ENCODE assay signal across 38 cellular contexts in the genomic region with DNA sequence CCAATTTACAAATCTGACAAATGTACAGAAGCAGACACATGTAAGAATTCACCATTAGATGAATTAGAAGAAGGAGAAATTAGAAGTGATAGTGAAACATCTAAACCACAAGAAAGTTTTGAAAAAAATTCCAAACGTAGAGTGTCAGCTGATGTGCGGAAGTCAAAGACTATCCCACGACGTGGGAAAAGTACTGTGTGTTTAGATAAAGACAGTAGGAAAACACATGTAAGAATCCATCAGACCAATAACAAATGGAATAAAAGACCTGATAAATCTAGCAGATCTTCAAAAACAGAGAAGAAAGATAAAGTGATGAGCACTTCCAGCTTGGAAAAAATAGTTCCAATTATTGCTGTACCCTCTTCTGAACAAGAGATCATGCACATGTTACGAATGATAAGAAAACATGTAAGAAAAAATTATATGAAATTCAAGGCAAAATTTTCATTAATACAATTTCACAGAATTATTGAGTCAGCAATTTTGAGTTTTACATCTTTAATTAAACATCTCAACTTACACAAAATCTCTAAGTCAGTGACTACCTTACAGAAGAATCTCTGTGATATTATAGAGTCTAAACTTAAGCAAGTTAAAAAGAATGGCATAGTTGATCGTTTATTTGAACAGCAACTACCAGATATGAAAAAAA. TPM values are rescaled to one million over a fixed set of nuclear protein-coding genes. Genes with fewer than 3 reads are reported as not detected.
"Had no signal": no experiment of that assay in that cellular context is flagged by ENCODE, and none has a peak within 500 bp of the region (broad histone marks: within the 10 kb centered on the region; RNA-seq: fewer than 3 reads in every experiment).

No MANE protein-coding gene starts in this region.

- H3K27ac ChIP-seq: ascending aorta, cardiac muscle cell, VCaP had no signal

- H3K27me3 Mint-ChIP-seq: activated B cell treated with CpG ODN at 0.5 μM for 24 hours; activated CD4-positive, alpha-beta memory T cell treated with anti-CD3 and anti-CD28 coated beads, Interleukin-2, amount 10 ng/mL, durations not matched to agents 7 days and 5 days; activated CD4-positive, alpha-beta T cell treated with anti-CD3 and anti-CD28 coated beads for 36 hours; activated CD4-positive, alpha-beta T cell treated with anti-CD3 and anti-CD28 coated beads, Interleukin-2, amount 10 ng/mL, durations not matched to agents 7 days and 5 days; activated CD8-positive, alpha-beta memory T cell treated with anti-CD3 and anti-CD28 coated beads, Interleukin-2, amount 10 ng/mL, durations not matched to agents 7 days and 5 days; activated naive CD4-positive, alpha-beta T cell treated with anti-CD3 and anti-CD28 coated beads, Interleukin-2, amount 10 ng/mL, durations not matched to agents 7 days and 5 days; activated naive CD4-positive, alpha-beta T cell treated with anti-CD3 and anti-CD28 coated beads, Interleukin-2, amount 50 U/mL, for 24 hours; activated naive CD8-positive, alpha-beta T cell; activated naive CD8-positive, alpha-beta T cell treated with anti-CD3 and anti-CD28 coated beads, Interleukin-2, amount 10 ng/mL, durations not matched to agents 7 days and 5 days; activated naive CD8-positive, alpha-beta T cell treated with anti-CD3 and anti-CD28 coated beads, Interleukin-2, amount 50 U/mL, for 24 hours; activated T-cell treated with anti-CD3 and anti-CD28 coated beads, Interleukin-2, amount 50 U/mL, for 24 hours; brain; central memory CD8-positive, alpha-beta T cell had no signal

- H3K4me3 Mint-ChIP-seq: activated B cell treated with CpG ODN at 0.5 μM for 24 hours; activated CD4-positive, alpha-beta memory T cell treated with anti-CD3 and anti-CD28 coated beads, Interleukin-2, amount 10 ng/mL, durations not matched to agents 7 days and 5 days; activated CD4-positive, alpha-beta T cell treated with anti-CD3 and anti-CD28 coated beads for 36 hours; activated CD4-positive, alpha-beta T cell treated with anti-CD3 and anti-CD28 coated beads, Interleukin-2, amount 10 ng/mL, durations not matched to agents 7 days and 5 days; activated CD8-positive, alpha-beta memory T cell treated with anti-CD3 and anti-CD28 coated beads, Interleukin-2, amount 10 ng/mL, durations not matched to agents 7 days and 5 days; activated CD8-positive, alpha-beta T cell treated with anti-CD3 and anti-CD28 coated beads, Interleukin-2, amount 10 ng/mL, durations not matched to agents 7 days and 5 days; activated naive CD4-positive, alpha-beta T cell treated with anti-CD3 and anti-CD28 coated beads, Interleukin-2, amount 10 ng/mL, durations not matched to agents 7 days and 5 days; activated naive CD4-positive, alpha-beta T cell treated with anti-CD3 and anti-CD28 coated beads, Interleukin-2, amount 50 U/mL, for 24 hours; activated naive CD8-positive, alpha-beta T cell; activated naive CD8-positive, alpha-beta T cell treated with anti-CD3 and anti-CD28 coated beads, Interleukin-2, amount 10 ng/mL, durations not matched to agents 7 days and 5 days; activated naive CD8-positive, alpha-beta T cell treated with anti-CD3 and anti-CD28 coated beads, Interleukin-2, amount 50 U/mL, for 24 hours; activated T-cell treated with anti-CD3 and anti-CD28 coated beads, Interleukin-2, amount 50 U/mL, for 24 hours; brain; central memory CD8-positive, alpha-beta T cell; T-helper 2 cell treated with Interferon-gamma antibody and Interleukin-4, amounts not matched to agents 5 μg/mL and 100 μg/mL, for 36 hours had no signal

- H3K9me3 Mint-ChIP-seq: activated B cell treated with CpG ODN at 0.5 μM for 24 hours; activated naive CD8-positive, alpha-beta T cell treated with anti-CD3 and anti-CD28 coated beads, Interleukin-2, amount 10 ng/mL, durations not matched to agents 7 days and 5 days; central memory CD8-positive, alpha-beta T cell had no signal

- H3K27ac Mint-ChIP-seq: activated B cell treated with CpG ODN at 0.5 μM for 24 hours; activated CD4-positive, alpha-beta memory T cell treated with anti-CD3 and anti-CD28 coated beads, Interleukin-2, amount 10 ng/mL, durations not matched to agents 7 days and 5 days; activated CD4-positive, alpha-beta T cell treated with anti-CD3 and anti-CD28 coated beads for 36 hours; activated CD4-positive, alpha-beta T cell treated with anti-CD3 and anti-CD28 coated beads, Interleukin-2, amount 10 ng/mL, durations not matched to agents 7 days and 5 days; activated CD8-positive, alpha-beta memory T cell treated with anti-CD3 and anti-CD28 coated beads, Interleukin-2, amount 10 ng/mL, durations not matched to agents 7 days and 5 days; activated CD8-positive, alpha-beta T cell treated with anti-CD3 and anti-CD28 coated beads, Interleukin-2, amount 10 ng/mL, durations not matched to agents 7 days and 5 days; activated naive CD4-positive, alpha-beta T cell treated with anti-CD3 and anti-CD28 coated beads, Interleukin-2, amount 10 ng/mL, durations not matched to agents 7 days and 5 days; activated naive CD4-positive, alpha-beta T cell treated with anti-CD3 and anti-CD28 coated beads, Interleukin-2, amount 50 U/mL, for 24 hours; activated naive CD8-positive, alpha-beta T cell; activated naive CD8-positive, alpha-beta T cell treated with anti-CD3 and anti-CD28 coated beads, Interleukin-2, amount 10 ng/mL, durations not matched to agents 7 days and 5 days; activated naive CD8-positive, alpha-beta T cell treated with anti-CD3 and anti-CD28 coated beads, Interleukin-2, amount 50 U/mL, for 24 hours; activated T-cell treated with anti-CD3 and anti-CD28 coated beads, Interleukin-2, amount 50 U/mL, for 24 hours; activated T-helper 2 cell treated with anti-CD3 and anti-CD28 coated beads, Interferon-gamma antibody, Interleukin-2, Interleukin-4, amounts not matched to agents 10 μg/mL and 5 μg/mL and 100 μg/mL, durations not matched to agents 14 hours and 24 hours and 36 hours; brain; T-helper 2 cell treated with Interferon-gamma antibody and Interleukin-4, amounts not matched to agents 5 μg/mL and 100 μg/mL, for 36 hours had no signal

- FAIRE-seq: bronchial epithelial cell, TTC549 had no signal

- ATAC-seq: activated CD4-positive, alpha-beta T cell treated with anti-CD3 and anti-CD28 coated beads for 36 hours; activated CD8-positive, alpha-beta memory T cell treated with anti-CD3 and anti-CD28 coated beads, Interleukin-2, amount 10 ng/mL, durations not matched to agents 7 days and 5 days; activated CD8-positive, alpha-beta T cell treated with anti-CD3 and anti-CD28 coated beads, Interleukin-2, amount 10 ng/mL, durations not matched to agents 7 days and 5 days; activated naive CD8-positive, alpha-beta T cell treated with anti-CD3 and anti-CD28 coated beads, Interleukin-2, amount 50 U/mL, for 24 hours had no signal

- H3K4me1 ChIP-seq: ascending aorta had no signal

- H3K27me3 ChIP-seq: ascending aorta, cardiac muscle cell had no signal

- H3K4me1 Mint-ChIP-seq: brain had no signal

- DNase-seq: activated B cell treated with CpG ODN at 0.5 μM for 24 hours; activated CD4-positive, alpha-beta memory T cell treated with anti-CD3 and anti-CD28 coated beads, Interleukin-2, amount 10 ng/mL, durations not matched to agents 7 days and 5 days; activated CD4-positive, alpha-beta T cell treated with anti-CD3 and anti-CD28 coated beads for 1 hour; activated CD4-positive, alpha-beta T cell treated with anti-CD3 and anti-CD28 coated beads for 36 hours; activated CD4-positive, alpha-beta T cell treated with anti-CD3 and anti-CD28 coated beads for 48 hours; activated CD4-positive, alpha-beta T cell treated with anti-CD3 and anti-CD28 coated beads, Interleukin-2, amount 10 ng/mL, durations not matched to agents 7 days and 5 days; activated CD4-positive, alpha-beta T cell treated with anti-CD3 and anti-CD28 coated beads, Interleukin-2, amount 50 U/mL, for 48 hours; activated CD8-positive, alpha-beta memory T cell treated with anti-CD3 and anti-CD28 coated beads for 24 hours; activated CD8-positive, alpha-beta memory T cell treated with anti-CD3 and anti-CD28 coated beads, Interleukin-2, amount 10 ng/mL, durations not matched to agents 7 days and 5 days; activated CD8-positive, alpha-beta memory T cell treated with anti-CD3 and anti-CD28 coated beads, Interleukin-2, amount 50 U/mL, for 48 hours; activated CD8-positive, alpha-beta T cell treated with anti-CD3 and anti-CD28 coated beads, Interleukin-2, amount 10 ng/mL, durations not matched to agents 7 days and 5 days; activated effector memory CD4-positive, alpha-beta T cell treated with Interleukin-2 at 50 U/mL for 16 hours; activated gamma-delta T cell; activated naive CD4-positive, alpha-beta T cell treated with anti-CD3 and anti-CD28 coated beads, Interleukin-2, amount 10 ng/mL, durations not matched to agents 7 days and 5 days; activated naive CD4-positive, alpha-beta T cell treated with Interleukin-2 at 50 U/mL for 16 hours; activated naive CD8-positive, alpha-beta T cell treated with anti-CD3 and anti-CD28 coated beads, Interleukin-2, amount 10 ng/mL, durations not matched to agents 7 days and 5 days; activated naive CD8-positive, alpha-beta T cell treated with anti-CD3 and anti-CD28 coated beads, Interleukin-2, amount 50 U/mL, for 24 hours; activated T-cell treated with anti-CD3 and anti-CD28 coated beads, Interleukin-2, amount 50 U/mL, for 24 hours; activated T-cell treated with anti-CD3 and anti-CD28 coated beads, Interleukin-2, amount 50 U/mL, for 48 hours; amygdala; anterior cingulate cortex; caudate nucleus; cerebellar nuclear complex; T-helper 2 cell; T-helper 9 cell had no signal

- H3K4me3 ChIP-seq: ascending aorta, cardiac muscle cell had no signal

RNA-seq across cellular contexts. Expression of a gene that starts 28.1 kb away (rescaled TPM):
- total RNA-seq: activated B cell treated with CpG ODN at 0.5 μM for 24 hours; activated CD4-positive, alpha-beta T cell treated with anti-CD3 and anti-CD28 coated beads for 36 hours; activated CD4-positive, alpha-beta T cell treated with anti-CD3 and anti-CD28 coated beads, Interleukin-2, amount 10 ng/mL, durations not matched to agents 7 days and 5 days; activated CD8-positive, alpha-beta T cell treated with anti-CD3 and anti-CD28 coated beads, Interleukin-2, amount 10 ng/mL, durations not matched to agents 7 days and 5 days; activated naive CD8-positive, alpha-beta T cell treated with anti-CD3 and anti-CD28 coated beads, Interleukin-2, amount 10 ng/mL, durations not matched to agents 7 days and 5 days; ascending aorta; bronchial epithelial cell; cardiac muscle cell; chondrocyte had no signal
- polyA plus RNA-seq: adipose tissue, cardiac muscle cell had no signal
